Comparison of ENCODE assay signal across 29 cellular contexts in the genomic region with DNA sequence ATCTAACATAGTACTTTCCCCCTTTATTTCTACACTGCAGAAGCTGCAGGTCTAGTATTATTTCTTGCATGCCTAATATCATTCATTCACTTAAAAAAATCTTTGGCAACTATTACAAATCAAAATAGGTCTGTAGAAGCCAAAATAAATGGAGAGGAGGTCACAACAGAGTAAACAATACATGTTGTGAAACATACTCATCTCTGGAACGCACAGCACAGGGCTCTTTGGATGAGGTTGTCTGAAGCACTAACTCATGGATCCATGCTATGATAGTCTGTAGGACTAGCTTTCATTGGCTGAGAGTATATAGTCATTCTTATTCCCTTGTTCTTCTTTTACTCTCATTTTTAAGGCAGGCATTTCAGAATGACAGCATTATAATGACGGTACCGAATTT.
"Had no signal": no experiment of that assay in that cellular context is flagged by ENCODE, and none has a peak within 500 bp of the region (broad histone marks: within the 10 kb centered on the region; RNA-seq: fewer than 3 reads in every experiment).

No MANE protein-coding gene starts in this region.

- H3K27ac ChIP-seq: heart right ventricle, lower lobe of right lung, pancreas, prostate gland, sigmoid colon, spleen, suprapubic skin, thoracic aorta, tibial artery, uterus had no signal

- H3K4me3 ChIP-seq: heart right ventricle, hepatocyte, lower lobe of right lung, pancreas, prostate gland, sigmoid colon, spleen, suprapubic skin, thoracic aorta, tibial artery, uterus had no signal

- H3K27me3 ChIP-seq: heart right ventricle, hepatocyte, pancreas, sigmoid colon, spleen, suprapubic skin, tibial artery, uterus had no signal

- H2AFZ ChIP-seq: hepatocyte had no signal

- H3K27me3 Mint-ChIP-seq: type B pancreatic cell had no signal

- H3K4me2 ChIP-seq: hepatocyte had no signal

- H3K36me3 Mint-ChIP-seq: naive thymus-derived CD8-positive, alpha-beta T cell; stimulated activated effector memory CD8-positive, alpha-beta T cell treated with anti-CD3 and anti-CD28 coated beads, Interleukin-12 subunit alpha, Interleukin-12 subunit beta, amount 100 ng/mL, for 72 hours; type B pancreatic cell had no signal

- FAIRE-seq: small intestine had no signal

- H3K4me3 Mint-ChIP-seq: naive thymus-derived CD8-positive, alpha-beta T cell; nephron; neural crest cell; stimulated activated effector memory CD8-positive, alpha-beta T cell treated with anti-CD3 and anti-CD28 coated beads, Interleukin-12 subunit alpha, Interleukin-12 subunit beta, amount 100 ng/mL, for 72 hours; stimulated activated naive CD8-positive, alpha-beta T cell treated with anti-CD3 and anti-CD28 coated beads, Interleukin-15, Interleukin-2, amounts not matched to agents 100 ng/mL and 50 ng/mL, for 24 hours; type B pancreatic cell had no signal

- H3K9me3 ChIP-seq: heart right ventricle, lower lobe of right lung, mucosa of descending colon, pancreas, prostate gland, sigmoid colon, spleen, suprapubic skin, thoracic aorta, tibial artery, uterus had no signal

- H3K9me3 Mint-ChIP-seq: naive thymus-derived CD8-positive, alpha-beta T cell; nephron; neural crest cell; stimulated activated effector memory CD8-positive, alpha-beta T cell treated with anti-CD3 and anti-CD28 coated beads, Interleukin-12 subunit alpha, Interleukin-12 subunit beta, amount 100 ng/mL, for 72 hours; stimulated activated naive CD8-positive, alpha-beta T cell treated with anti-CD3 and anti-CD28 coated beads, Interleukin-15, Interleukin-2, amounts not matched to agents 100 ng/mL and 50 ng/mL, for 24 hours; type B pancreatic cell had no signal

- H3K4me1 Mint-ChIP-seq: nephron, neural crest cell had no signal

- H3K4me1 ChIP-seq: prostate gland, sigmoid colon, spleen, suprapubic skin, uterus had no signal

- H3K27ac Mint-ChIP-seq: naive thymus-derived CD8-positive, alpha-beta T cell; nephron; stimulated activated effector memory CD8-positive, alpha-beta T cell treated with anti-CD3 and anti-CD28 coated beads, Interleukin-12 subunit alpha, Interleukin-12 subunit beta, amount 100 ng/mL, for 72 hours; stimulated activated naive CD8-positive, alpha-beta T cell treated with anti-CD3 and anti-CD28 coated beads, Interleukin-15, Interleukin-2, amounts not matched to agents 100 ng/mL and 50 ng/mL, for 24 hours; type B pancreatic cell had no signal

- ATAC-seq: heart right ventricle; left ventricle myocardium superior; lower lobe of right lung; naive thymus-derived CD8-positive, alpha-beta T cell; pancreas; right cardiac atrium; stimulated activated effector memory CD8-positive, alpha-beta T cell treated with anti-CD3 and anti-CD28 coated beads, Interleukin-12 subunit alpha, Interleukin-12 subunit beta, amount 100 ng/mL, for 72 hours had no signal

- DNase-seq: heart right ventricle; islet precursor cell; left ventricle myocardium superior; lower lobe of right lung; mesendoderm; midbrain; naive thymus-derived CD8-positive, alpha-beta T cell; nucleus accumbens; pancreas; posterior cingulate gyrus; retina; right cardiac atrium; sigmoid colon; spleen; stimulated activated CD4-positive, alpha-beta T cell treated with anti-CD3 and anti-CD28 coated beads, Interleukin-4, amount 100 ng/mL, for 24 hours; stimulated activated naive CD4-positive, alpha-beta T cell; tibial artery; uterus had no signal

- H3K36me3 ChIP-seq: heart right ventricle, lower lobe of right lung, pancreas, prostate gland, sigmoid colon, spleen, suprapubic skin, thoracic aorta, tibial artery, uterus had no signal
